In the genomic region with DNA sequence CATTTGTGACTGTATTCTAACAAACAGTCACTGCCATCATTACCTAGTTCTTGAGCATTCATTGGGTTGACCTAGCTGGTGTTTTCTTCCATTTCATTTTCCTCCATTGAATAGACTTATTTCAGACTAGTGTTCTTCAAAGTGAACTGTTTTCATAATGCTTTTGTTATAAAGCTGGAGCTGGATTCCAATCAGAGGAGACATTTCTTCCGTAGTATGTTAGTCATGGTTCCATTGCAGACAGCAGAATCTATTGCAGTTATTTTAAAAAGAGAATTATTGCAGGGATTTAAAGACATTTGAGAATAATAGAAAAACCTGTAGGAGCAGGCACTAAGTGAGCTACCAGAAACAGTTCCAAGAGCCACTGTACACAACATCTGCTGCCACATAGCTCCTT, we compare ENCODE assay signal across 22 cellular contexts. TPM values are rescaled to one million over a fixed set of nuclear protein-coding genes. Genes with fewer than 3 reads are reported as not detected.
DNase-seq lines count a peak whose midpoint lies in the region; TF ChIP-seq lines count a peak whose summit lies in the region.
"Had no signal": no experiment of that assay in that cellular context is flagged by ENCODE, and none has a peak within 500 bp of the region (broad histone marks: within the 10 kb centered on the region; RNA-seq: fewer than 3 reads in every experiment).

No MANE protein-coding gene starts in this region.

- no peak overlapping the region for H3K4me3 Mint-ChIP-seq in type B pancreatic cell
- H3K4me3 Mint-ChIP-seq in T-helper 2 cell treated with Interferon-gamma antibody and Interleukin-4, amounts not matched to agents 5 μg/mL and 100 μg/mL, for 36 hours, result no peak overlapping the region
- H3K4me3 Mint-ChIP-seq: CD4-positive, alpha-beta T cell had no signal

- H3K9me3 Mint-ChIP-seq in type B pancreatic cell, result no peaks in the 10 kb centered on the region
- no peaks in the 10 kb centered on the region for H3K9me3 Mint-ChIP-seq in T-helper 2 cell treated with Interferon-gamma antibody and Interleukin-4, amounts not matched to agents 5 μg/mL and 100 μg/mL, for 36 hours
- H3K9me3 Mint-ChIP-seq: CD4-positive, alpha-beta T cell had no signal

- H3K18ac ChIP-seq in mesenchymal stem cell (ENCODE audit: low read depth in 1 of 2, low read length in 2 of 2), result no peak overlapping the region

- H2AFZ ChIP-seq in mesenchymal stem cell (ENCODE audit: low read depth, low read length), result no peak overlapping the region

- no peak overlapping the region for H4K8ac ChIP-seq in mesenchymal stem cell (ENCODE audit: low read length)

- no peak overlapping the region for H2BK120ac ChIP-seq in mesenchymal stem cell (ENCODE audit: low read depth, low read length)

- no peak for TF ChIP-seq CTCF in type B pancreatic cell (conservative IDR thresholded peaks at IDR 0.05)
- TF ChIP-seq CTCF in GM10266 (IDR thresholded peaks at IDR 0.05; ENCODE audit: control insufficient read depth, insufficient read depth, low read depth, missing control alignments), result no peak

- no peak overlapping the region for H2AK5ac ChIP-seq in mesenchymal stem cell (ENCODE audit: low read length, severe bottlenecking)

- H3K9ac ChIP-seq in adipocyte (ENCODE audit: low read length) (no peak overlapping the region), mesenchymal stem cell (ENCODE audit: low read length) (no peak overlapping the region)
- H3K9ac ChIP-seq: BLaER1 treated with 17β-estradiol and CSF1 and Interleukin-3, amounts not matched to agents 10 nM and 100 nM had no signal

- H3K4me1 Mint-ChIP-seq in type B pancreatic cell (ENCODE audit: unreplicated experiment), result peaks cover 15% of the 10 kb centered on the region
- H3K4me1 Mint-ChIP-seq in T-helper 2 cell treated with Interferon-gamma antibody and Interleukin-4, amounts not matched to agents 5 μg/mL and 100 μg/mL, for 36 hours (ENCODE audit: low read depth), result peaks cover under 1% of the 10 kb centered on the region

- H4K91ac ChIP-seq in mesenchymal stem cell (ENCODE audit: low read length), result no peak overlapping the region

- H3K9me3 ChIP-seq in adipocyte (ENCODE audit: control insufficient read depth, low read length) (no peaks in the 10 kb centered on the region), mesenchymal stem cell (ENCODE audit: control insufficient read depth, low read length) (no peaks in the 10 kb centered on the region), SJCRH30 (replicated peaks) (no peaks in the 10 kb centered on the region)
- H3K9me3 ChIP-seq: BLaER1 treated with 17β-estradiol and CSF1 and Interleukin-3, amounts not matched to agents 10 nM and 100 nM had no signal

- DNase-seq in DMS 273 (lab: John Stamatoyannopoulos, UW; ENCODE audit: unreplicated experiment), result peak; percentile 9
- no peak for DNase-seq in DMS 273 treated with DMSO at 0.1 percent for 48 hours (lab: John Stamatoyannopoulos, UW)
- DNase-seq in adipocyte (ENCODE audit: low read depth), result peak; percentile 24
- DNase-seq in mesenchymal stem cell, result no peak
- DNase-seq in type B pancreatic cell (ENCODE audit: extremely low spot score, unreplicated experiment), result no peak
- no peak for DNase-seq in T-helper 2 cell treated with Interferon-gamma antibody and Interleukin-4, amounts not matched to agents 5 μg/mL and 100 μg/mL, for 36 hours (ENCODE audit: low spot score)
- DNase-seq in GM10266 (ENCODE audit: extremely low spot score), result no peak
- no peak for DNase-seq in SJCRH30
- DNase-seq: 8988T; AML-193; CD4-positive, alpha-beta T cell; COR-L47; DMS79 treated with DMSO at 0.1 percent for 48 hours; H7; Karpas-422; NCI-H1092; NCI-H1417 treated with DMSO at 0.1 percent for 48 hours; NCI-H1694 treated with DMSO at 0.1 percent for 48 hours; NCI-H2081; SHP77 had no signal

- H2BK15ac ChIP-seq in mesenchymal stem cell (ENCODE audit: low read depth, poor library complexity, severe bottlenecking), result no peak overlapping the region

- no peaks in the 10 kb centered on the region for H3K36me3 ChIP-seq in adipocyte (ENCODE audit: control insufficient read depth, insufficient read depth, low read length, severe bottlenecking)
- H3K36me3 ChIP-seq in mesenchymal stem cell (ENCODE audit: control insufficient read depth in 1 of 2, insufficient read depth in 2 of 2, low read depth in 1 of 2, low read length in 2 of 2), result no peaks in the 10 kb centered on the region
- H3K36me3 ChIP-seq in SJCRH30, result no peaks in the 10 kb centered on the region
- H3K36me3 ChIP-seq: BLaER1 treated with 17β-estradiol and CSF1 and Interleukin-3, amounts not matched to agents 10 nM and 100 nM had no signal

- no peak overlapping the region for H3K4ac ChIP-seq in mesenchymal stem cell (ENCODE audit: low read depth in 1 of 2, low read length in 2 of 2)

- no peak overlapping the region for H3K14ac ChIP-seq in mesenchymal stem cell (ENCODE audit: low read length in 2 of 2)

- H3K27me3 ChIP-seq in adipocyte (replicated peaks; ENCODE audit: control insufficient read depth, insufficient read depth, low read length), result no peaks in the 10 kb centered on the region
- no peaks in the 10 kb centered on the region for H3K27me3 ChIP-seq in mesenchymal stem cell (ENCODE audit: control insufficient read depth in 1 of 2, insufficient read depth in 1 of 2, low read length in 2 of 2)
- no peaks in the 10 kb centered on the region; the same call in 1 of the 2 replicates for H3K27me3 ChIP-seq in SJCRH30
- H3K27me3 ChIP-seq: BLaER1 treated with 17β-estradiol and CSF1 and Interleukin-3, amounts not matched to agents 10 nM and 100 nM had no signal

- H3K4me1 ChIP-seq in adipocyte (ENCODE audit: control insufficient read depth, insufficient read depth, low read length) (peaks cover 51% of the 10 kb centered on the region), mesenchymal stem cell (ENCODE audit: control insufficient read depth, insufficient read depth, low read depth, low read length) (peaks cover 7% of the 10 kb centered on the region), SJCRH30 (peaks cover 10% of the 10 kb centered on the region)
- H3K4me1 ChIP-seq: BLaER1 treated with 17β-estradiol and CSF1 and Interleukin-3, amounts not matched to agents 10 nM and 100 nM had no signal

- no peak overlapping the region for H3K4me2 ChIP-seq in mesenchymal stem cell (ENCODE audit: low read length, poor library complexity, severe bottlenecking)
- H3K4me2 ChIP-seq: BLaER1 treated with 17β-estradiol and CSF1 and Interleukin-3, amounts not matched to agents 10 nM and 100 nM had no signal

- no peak overlapping the region for H2BK5ac ChIP-seq in mesenchymal stem cell (ENCODE audit: low read depth, low read length, poor library complexity, severe bottlenecking)

- no peaks in the 10 kb centered on the region for H3K27me3 Mint-ChIP-seq in type B pancreatic cell
- H3K27me3 Mint-ChIP-seq in T-helper 2 cell treated with Interferon-gamma antibody and Interleukin-4, amounts not matched to agents 5 μg/mL and 100 μg/mL, for 36 hours (ENCODE audit: low read depth), result peaks cover 15% of the 10 kb centered on the region
- H3K27me3 Mint-ChIP-seq: CD4-positive, alpha-beta T cell had no signal

- 79% methylated on average over 1 of the region's 1 CpG for WGBS in mesenchymal stem cell

- H3K27ac ChIP-seq in mesenchymal stem cell (ENCODE audit: low read length, poor library complexity, severe bottlenecking), result peak overlapping the region; percentile 0
- H3K27ac ChIP-seq in SJCRH30, result no peak overlapping the region
- H3K27ac ChIP-seq: BLaER1 treated with 17β-estradiol and CSF1 and Interleukin-3, amounts not matched to agents 10 nM and 100 nM; RWPE1 had no signal

- H3K4me3 ChIP-seq in adipocyte (ENCODE audit: low read length), result no peak overlapping the region
- H3K4me3 ChIP-seq in mesenchymal stem cell (ENCODE audit: insufficient read depth in 1 of 2, low read depth in 1 of 2, low read length in 2 of 2), result no peak overlapping the region
- H3K4me3 ChIP-seq in SJCRH30, result no peak overlapping the region
- H3K4me3 ChIP-seq: BLaER1 treated with 17β-estradiol and CSF1 and Interleukin-3, amounts not matched to agents 10 nM and 100 nM had no signal

- H3K27ac Mint-ChIP-seq in type B pancreatic cell, result no peak overlapping the region
- H3K27ac Mint-ChIP-seq in T-helper 2 cell treated with Interferon-gamma antibody and Interleukin-4, amounts not matched to agents 5 μg/mL and 100 μg/mL, for 36 hours, result no peak overlapping the region
- H3K27ac Mint-ChIP-seq: CD4-positive, alpha-beta T cell had no signal

- no peak overlapping the region for H3K23ac ChIP-seq in mesenchymal stem cell (ENCODE audit: low read length in 2 of 2)

- H3K79me1 ChIP-seq in mesenchymal stem cell (replicated peaks; ENCODE audit: low read length, poor library complexity, severe bottlenecking), result peaks cover 4% of the 10 kb centered on the region

- H2BK12ac ChIP-seq in mesenchymal stem cell (ENCODE audit: low read length in 2 of 2), result no peak overlapping the region

- H3K36me3 Mint-ChIP-seq in type B pancreatic cell, result no peaks in the 10 kb centered on the region
- no peaks in the 10 kb centered on the region for H3K36me3 Mint-ChIP-seq in T-helper 2 cell treated with Interferon-gamma antibody and Interleukin-4, amounts not matched to agents 5 μg/mL and 100 μg/mL, for 36 hours (ENCODE audit: low read depth)

RNA-seq across cellular contexts. Expression of a gene that starts 50.0 kb away (rescaled TPM):
- polyA plus RNA-seq in mesenchymal stem cell (2013, experiment 1 of 2), result 3.1 TPM
- polyA plus RNA-seq in mesenchymal stem cell (2013, experiment 2 of 2), result 3.1 TPM
- 7.5 and 9.0 TPM in 2 replicates for total RNA-seq in type B pancreatic cell (ENCODE audit: low replicate concordance)
- 5.0 and 5.1 TPM in 2 replicates for total RNA-seq in SJCRH30 (2014; rRNA removed; shearing (Covaris generic))

Comparison
In these comparisons a context has a peak if more than half of its experiments do, and no peak if none do; other contexts are left out.
1. DNase-seq: peak in DMS 273 (single experiment) and adipocyte (single experiment); none in DMS 273 treated with DMSO at 0.1 percent for 48 hours (single experiment), mesenchymal stem cell (single experiment), type B pancreatic cell (single experiment), T-helper 2 cell treated with Interferon-gamma antibody and Interleukin-4, amounts not matched to agents 5 μg/mL and 100 μg/mL, for 36 hours (single experiment), GM10266 (single experiment) and SJCRH30 (0 of 2).